13 cellular contexts compared by ENCODE assay signal in the genomic region with DNA sequence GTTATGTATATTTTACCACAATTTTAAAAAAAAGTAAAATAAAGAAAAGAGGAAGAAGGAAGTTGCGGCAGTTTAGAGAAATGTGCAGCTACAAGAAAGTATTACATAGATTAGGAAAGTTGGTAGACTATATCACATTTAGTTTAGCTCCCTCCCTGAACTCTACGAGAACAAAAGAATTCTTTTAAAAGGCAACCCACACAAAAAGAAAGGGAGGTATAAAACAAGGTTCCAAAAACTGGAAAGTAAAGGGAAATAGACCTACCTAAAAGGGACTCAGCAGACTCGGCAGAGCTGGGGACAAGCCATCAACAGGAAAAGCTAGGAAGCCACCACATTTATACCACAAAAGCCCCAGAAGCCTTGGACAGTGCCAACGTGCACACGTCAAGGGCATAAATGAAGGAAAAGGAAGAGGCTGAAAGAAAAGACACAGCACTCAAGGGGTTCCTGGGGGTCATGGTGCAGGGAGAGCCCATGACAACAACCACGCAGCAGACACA. TPM values are rescaled to one million over a fixed set of nuclear protein-coding genes. Genes with fewer than 3 reads are reported as not detected.
DNase-seq lines count a peak whose midpoint lies in the region; ATAC-seq, FAIRE-seq and TF ChIP-seq lines count a peak whose summit lies in the region.
"Had no signal": no experiment of that assay in that cellular context is flagged by ENCODE, and none has a peak within 500 bp of the region (broad histone marks: within the 10 kb centered on the region; RNA-seq: fewer than 3 reads in every experiment).

No MANE protein-coding gene starts in this region.

- H3K4me3 Mint-ChIP-seq in activated B cell treated with CpG ODN at 0.5 μM for 24 hours = peak overlapping the region; percentile 71

- H3K4me3 ChIP-seq in right atrium auricular region = no peak overlapping the region
- no peak overlapping the region for H3K4me3 ChIP-seq in kidney (ENCODE audit: low read length in 2 of 2)
- H3K4me3 ChIP-seq in upper lobe of right lung = no peak overlapping the region

- H3K36me3 ChIP-seq in right atrium auricular region (peaks cover 48% of the 10 kb centered on the region), kidney (ENCODE audit: control insufficient read depth in 1 of 2, insufficient read depth in 2 of 2, low read length in 2 of 2) (peaks cover 31 to 32% of the 10 kb centered on the region in 2 donors), upper lobe of right lung (peaks cover 68% of the 10 kb centered on the region)

- CTCF ChIA-PET in activated B cell treated with CpG ODN at 0.5 μM for 24 hours (lab: Charles Lee) = interaction anchor here (0.7 to 1.6 kb wide), 6 partner anchors 8 to 264 kb away, joined by 3 to 4 read pairs (median 3); no protein-coding TSS in a partner anchor

- peak overlapping the region; percentile 88 for H3K27ac Mint-ChIP-seq in activated B cell treated with CpG ODN at 0.5 μM for 24 hours

- POLR2A ChIA-PET in activated B cell treated with CpG ODN at 0.5 μM for 24 hours (lab: Charles Lee) = interaction anchor here (0.6 to 4.9 kb wide), 12 partner anchors 9 to 118 kb away, joined by 3 to 24 read pairs (median 7); partner anchors contain the start of genes ASTL, CIAO1, STARD7 and TMEM127

- no peaks in the 10 kb centered on the region for H3K27me3 ChIP-seq in right atrium auricular region
- H3K27me3 ChIP-seq in upper lobe of right lung = no peaks in the 10 kb centered on the region

- DNase-seq in right atrium auricular region (ENCODE audit: low spot score) (no peak), cardiac septum (ENCODE audit: low spot score) (no peak), activated B cell treated with CpG ODN at 0.5 μM for 24 hours (no peak), kidney (peak; percentile 16), upper lobe of right lung (no peak), COLO829 (ENCODE audit: low spot score) (no peak), DMS53 (lab: John Stamatoyannopoulos, UW) (no peak)
- DNase-seq in activated CD4-positive, CD25-positive, alpha-beta regulatory T cell treated with anti-CD3 and anti-CD28 coated beads, Interleukin-2, amount 50 U/mL, for 72 hours = no peak
- DNase-seq: activated gamma-delta T cell treated with Interleukin-2 at 50 U/mL for 16 hours, COR-L47, IMR-90, NCI-H226 had no signal

- intact Hi-C loops in cardiac septum (cut with DNase I) = no loop called here
- intact Hi-C loops in activated B cell treated with CpG ODN at 0.5 μM for 24 hours (cut with micrococcal nuclease) = loop anchor here (1.0 to 2.0 kb wide), 2 partner anchors 9 to 14 kb away; partner anchors contain the start of gene TMEM127
- intact Hi-C loops in kidney (cut with DNase I) = no loop called here
- intact Hi-C loops in upper lobe of right lung (cut with DNase I) = no loop called here

- H3K9ac ChIP-seq in kidney (ENCODE audit: low read length in 2 of 2) = no peak overlapping the region

- H3K36me3 Mint-ChIP-seq in activated B cell treated with CpG ODN at 0.5 μM for 24 hours (ENCODE audit: low read depth) = peaks cover 74% of the 10 kb centered on the region

- H3K27me3 Mint-ChIP-seq in activated B cell treated with CpG ODN at 0.5 μM for 24 hours = no peaks in the 10 kb centered on the region

- peaks cover 5 to 98% of the 10 kb centered on the region in 2 donors for H3K4me1 ChIP-seq in right atrium auricular region
- peaks cover 52 to 64% of the 10 kb centered on the region in 2 donors for H3K4me1 ChIP-seq in kidney (ENCODE audit: control insufficient read depth in 1 of 2, insufficient read depth in 1 of 2, low read depth in 1 of 2, low read length in 2 of 2)
- H3K4me1 ChIP-seq in upper lobe of right lung = peaks cover 66% of the 10 kb centered on the region

- ATAC-seq in activated B cell treated with CpG ODN at 0.5 μM for 24 hours (ENCODE audit: low read depth) (no peak), upper lobe of right lung (no peak)

- H3K9me3 ChIP-seq in right atrium auricular region (no peaks in the 10 kb centered on the region), kidney (ENCODE audit: control insufficient read depth in 1 of 2, low read length in 2 of 2) (no peaks in the 10 kb centered on the region), upper lobe of right lung (no peaks in the 10 kb centered on the region)

- no peak for TF ChIP-seq CTCF in right atrium auricular region (IDR thresholded peaks at IDR 0.05)
- no peak for TF ChIP-seq CTCF in activated B cell treated with CpG ODN at 0.5 μM for 24 hours (IDR thresholded peaks at IDR 0.05)
- TF ChIP-seq CTCF in kidney (IDR thresholded peaks at IDR 0.05; ENCODE audit: borderline replicate concordance, extremely low read depth, insufficient read depth) = no peak
- TF ChIP-seq CTCF in upper lobe of right lung (IDR thresholded peaks at IDR 0.05) = no peak

- H3K27ac ChIP-seq in right atrium auricular region = peak overlapping the region; percentile 96 to 97
- peak overlapping the region in 1 of 2 donors; percentile 40 for H3K27ac ChIP-seq in kidney (ENCODE audit: low read depth in 2 of 2, low read length in 2 of 2)
- peak overlapping the region; percentile 80 for H3K27ac ChIP-seq in upper lobe of right lung
- H3K27ac ChIP-seq: epithelial cell of prostate had no signal

- H3K4me1 Mint-ChIP-seq in activated B cell treated with CpG ODN at 0.5 μM for 24 hours = peaks cover 71% of the 10 kb centered on the region

- FAIRE-seq in kidney (lab: Jason Lieb, UNC) = no peak

- no peaks in the 10 kb centered on the region for H3K9me3 Mint-ChIP-seq in activated B cell treated with CpG ODN at 0.5 μM for 24 hours

RNA-seq across cellular contexts. Expression of gene TMEM127, which starts 9.1 kb away (rescaled TPM):
- total RNA-seq in right atrium auricular region (10 to 100 TPM; 88.9 to 95.2 TPM), cardiac septum (92.7 TPM), activated B cell treated with CpG ODN at 0.5 μM for 24 hours (36.6 and 43.2 TPM in 2 replicates), kidney (72.3 TPM), upper lobe of right lung (67.3 TPM)
- polyA plus RNA-seq in kidney (ENCODE audit: insufficient read depth, low read depth, low replicate concordance) = 37.4 TPM

RNA-seq across cellular contexts. Expression of gene CIAO1, which starts 9.4 kb away (rescaled TPM):
- 10 to 100 TPM; 77.0 to 79.7 TPM for total RNA-seq in right atrium auricular region
- 56.1 TPM for total RNA-seq in cardiac septum
- 65.6 and 71.6 TPM in 2 replicates for total RNA-seq in activated B cell treated with CpG ODN at 0.5 μM for 24 hours
- 63.0 TPM for total RNA-seq in kidney
- polyA plus RNA-seq in kidney (ENCODE audit: insufficient read depth, low read depth, low replicate concordance) = 48.2 TPM
- total RNA-seq in upper lobe of right lung = 61.7 TPM

RNA-seq across cellular contexts. Expression of gene STARD7, which starts 48.0 kb away (rescaled TPM):
- total RNA-seq in right atrium auricular region (100 to 1,000 TPM; 128 to 163 TPM), cardiac septum (142 TPM), activated B cell treated with CpG ODN at 0.5 μM for 24 hours (148 and 158 TPM in 2 replicates), kidney (112 TPM), upper lobe of right lung (156 TPM)
- 96.6 TPM for polyA plus RNA-seq in kidney (ENCODE audit: insufficient read depth, low read depth, low replicate concordance)

RNA-seq across cellular contexts. Expression of gene SNRNP200, which starts 48.7 kb away (rescaled TPM):
- 10 to 100 TPM; 42.2 to 68.8 TPM for total RNA-seq in right atrium auricular region
- 62.2 TPM for total RNA-seq in cardiac septum
- total RNA-seq in activated B cell treated with CpG ODN at 0.5 μM for 24 hours = 185 and 208 TPM in 2 replicates
- total RNA-seq in kidney = 118 TPM
- polyA plus RNA-seq in kidney (ENCODE audit: insufficient read depth, low read depth, low replicate concordance) = 46.7 TPM
- 91.2 TPM for total RNA-seq in upper lobe of right lung
